ENCODE assay signal across 8 cellular contexts in the genomic region with DNA sequence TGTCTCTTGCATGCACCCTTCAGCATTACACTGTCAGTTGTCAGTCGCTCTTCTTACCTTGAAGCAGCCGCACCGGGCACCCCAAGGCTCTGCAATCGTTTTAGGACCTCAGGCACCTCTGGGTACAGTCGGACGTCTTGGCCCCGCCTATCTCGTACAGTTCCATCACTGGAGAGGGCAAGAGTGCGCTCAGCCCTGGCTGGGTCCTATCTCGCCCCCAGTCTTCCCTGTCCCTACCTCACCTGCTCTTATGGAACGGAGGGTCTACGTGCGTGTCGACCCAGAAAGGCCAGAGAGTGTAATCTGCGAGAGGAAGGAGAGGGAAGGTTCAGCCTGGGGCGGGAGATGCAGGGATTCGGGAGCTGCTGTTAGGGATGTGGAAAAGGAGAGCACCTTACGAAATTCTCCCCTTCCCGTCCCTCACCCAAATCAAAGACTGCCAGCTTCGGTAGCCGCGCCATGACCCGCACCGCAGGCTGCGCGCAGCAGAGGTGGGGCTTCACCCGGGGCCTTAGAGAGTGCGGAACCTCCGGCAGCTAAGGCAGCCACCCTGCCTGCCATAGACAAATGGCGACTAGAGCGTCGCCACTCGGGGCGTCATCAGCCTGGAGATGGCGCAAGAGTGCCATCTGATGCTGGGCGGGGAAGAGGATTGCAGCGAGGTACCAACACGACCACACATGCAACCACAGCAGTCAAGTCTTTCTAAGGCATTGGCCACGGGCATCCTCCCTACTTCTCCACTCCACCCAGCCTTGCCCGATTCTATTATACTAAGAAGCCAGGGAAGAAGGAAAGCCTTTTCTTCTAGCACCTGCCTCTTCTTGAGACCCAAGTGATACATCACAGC. TPM values are rescaled to one million over a fixed set of nuclear protein-coding genes. Genes with fewer than 3 reads are reported as not detected.
DNase-seq lines count a peak whose midpoint lies in the region; ATAC-seq and TF ChIP-seq lines count a peak whose summit lies in the region.

A gene (minus strand): TSS at position 572 of the 850 bp plus-strand sequence. CDS start 111 bp downstream, at position 461.

- H3K79me2 ChIP-seq in SU-DHL-6 (ENCODE audit: insufficient read depth, low read length) = peaks cover 10% of the 10 kb centered on the region

- DNase-seq in NCI-H1105 (lab: John Stamatoyannopoulos, UW) (peak; percentile 90), cardiac septum (ENCODE audit: low spot score) (peak; percentile 93), posterior vena cava (ENCODE audit: low spot score) (peak; percentile 96), upper lobe of right lung (peak; percentile 92)
- DNase-seq in activated naive CD8-positive, alpha-beta T cell treated with anti-CD3 and anti-CD28 coated beads, Interleukin-2, amount 50 U/mL, for 16 hours (ENCODE audit: low read depth, low spot score) = peak; percentile 64

- no peaks in the 10 kb centered on the region for H3K27me3 ChIP-seq in SU-DHL-6 (ENCODE audit: low read length)
- H3K27me3 ChIP-seq in upper lobe of right lung = no peaks in the 10 kb centered on the region

- H3K9me3 ChIP-seq in SU-DHL-6 (ENCODE audit: insufficient read depth, low read length) (no peaks in the 10 kb centered on the region), upper lobe of right lung (no peaks in the 10 kb centered on the region)

- H3K4me1 ChIP-seq in upper lobe of right lung = peaks cover 10% of the 10 kb centered on the region

- no peaks in the 10 kb centered on the region for H3K9me2 ChIP-seq in SU-DHL-6 (replicated peaks; ENCODE audit: insufficient read depth, low read length)

- TF ChIP-seq CTCF in GM12872 (IDR thresholded peaks at IDR 0.05; ENCODE audit: insufficient read depth, low read depth, low read length) (peak; percentile 88), SU-DHL-6 (IDR thresholded peaks at IDR 0.05; ENCODE audit: insufficient read depth, low read length, poor library complexity, severe bottlenecking) (peak; percentile 58), upper lobe of right lung (IDR thresholded peaks at IDR 0.05) (peak; percentile 59)

- H3K4me2 ChIP-seq in SU-DHL-6 (ENCODE audit: low read depth, low read length, poor library complexity, severe bottlenecking) = peak within 1 kb of the TSS; percentile 59

- peak within 1 kb of the TSS; percentile 41 for H2AFZ ChIP-seq in SU-DHL-6 (ENCODE audit: low read depth, low read length, severe bottlenecking)

- H3K36me3 ChIP-seq in SU-DHL-6 (ENCODE audit: low read length) (no peaks in the 10 kb centered on the region), upper lobe of right lung (peaks cover 15% of the 10 kb centered on the region)

- no peaks in the 10 kb centered on the region for H4K20me1 ChIP-seq in SU-DHL-6 (ENCODE audit: low read depth, low read length)

- H3K4me3 ChIP-seq in SU-DHL-6 (ENCODE audit: insufficient read depth, low read length, poor library complexity, severe bottlenecking) (peak within 1 kb of the TSS; percentile 63), upper lobe of right lung (peak within 1 kb of the TSS; percentile 73)

- H3F3A ChIP-seq in SU-DHL-6 (ENCODE audit: insufficient read depth) = peaks cover 26% of the 10 kb centered on the region

- intact Hi-C loops in cardiac septum (cut with DNase I) (loop anchor here (2.0 kb wide), 1 partner anchor 25 kb away; no protein-coding TSS in a partner anchor), posterior vena cava (cut with DNase I) (no loop called here), upper lobe of right lung (cut with DNase I) (no loop called here)

- ATAC-seq in HG02642 (IDR thresholded peaks at IDR 0.05; ENCODE audit: poor library complexity, unreplicated experiment) (peak; percentile 65), upper lobe of right lung (peak; percentile 85)

- H3K27ac ChIP-seq in SU-DHL-6 (ENCODE audit: low read depth, low read length) (peak within 1 kb of the TSS; percentile 74), upper lobe of right lung (peak within 1 kb of the TSS; percentile 86)

- H3K9ac ChIP-seq in SU-DHL-6 (ENCODE audit: low read length) = peak within 1 kb of the TSS; percentile 87

RNA-seq across cellular contexts. Expression of the gene that starts here (rescaled TPM):
- 16.7 TPM for total RNA-seq in cardiac septum
- 10 to 100 TPM; 22.1 to 23.1 TPM for total RNA-seq in posterior vena cava
- 17.8 TPM for total RNA-seq in upper lobe of right lung

Comparison
In these comparisons a context has a peak if more than half of its experiments do, and no peak if none do; other contexts are left out.
1. Peak in every context shown above with its lines: DNase-seq, ATAC-seq, H3K4me3 ChIP-seq and H3K27ac ChIP-seq.